In genomic region chr6:71321344-71321743, GRCh38 we compare ENCODE assay signal across 19 cellular contexts. TPM values are rescaled to one million over a fixed set of nuclear protein-coding genes. Genes with fewer than 3 reads are reported as not detected.
A peak's percentile ranks its signal among the peaks of the same experiment; 100 is the strongest.
DNase-seq lines count a peak whose midpoint lies in the region; ATAC-seq, FAIRE-seq and TF ChIP-seq lines count a peak whose summit lies in the region.
"Had no signal": no experiment of that assay in that cellular context is flagged by ENCODE, and none has a peak within 500 bp of the region (broad histone marks: within the 10 kb centered on the region; RNA-seq: fewer than 3 reads in every experiment).

No MANE protein-coding gene starts in this region.

- H3K4me1 ChIP-seq in liver (ENCODE audit: control insufficient read depth in 4 of 4, insufficient read depth in 4 of 4, low read length in 3 of 4) (peaks cover 0 to 3% (median 1%) of the 10 kb centered on the region in 4 donors), HepG2 (ENCODE audit: insufficient read depth, low read length) (no peaks in the 10 kb centered on the region), body of pancreas (peaks cover 7% of the 10 kb centered on the region)
- H3K4me1 ChIP-seq: BE2C, HAP-1 had no signal

- TF ChIP-seq EP300 in HepG2 (IDR thresholded peaks at IDR 0.05; ENCODE audit: low read depth in 2 of 2, low read length in 2 of 2) (no peak), HepG2 (CRISPR knock-in tag; IDR thresholded peaks at IDR 0.05; ENCODE audit: borderline replicate concordance) (no peak)

- no peak overlapping the region for H3K4me2 ChIP-seq in HepG2 (ENCODE audit: low read depth, low read length)
- H3K4me2 ChIP-seq: SK-N-SH had no signal

- DNase-seq in HepG2 (ENCODE audit: low spot score), result no peak
- DNase-seq in NCI-H446 (lab: John Stamatoyannopoulos, UW), result peak; percentile 38 to 67
- DNase-seq in body of pancreas, result peak in 3 of 4 donors; percentile 16 to 52 (median 22)
- DNase-seq in NCI-H510A (lab: John Stamatoyannopoulos, UW), result no peak
- DNase-seq in activated CD4-positive, alpha-beta T cell treated with anti-CD3 and anti-CD28 coated beads, Interleukin-2, amount 50 U/mL, for 1 hour, result no peak
- DNase-seq: BE2C; Kasumi-1; NCI-H1092 treated with DMSO at 0.1 percent for 48 hours; NCI-H2029 treated with DMSO at 0.1 percent for 48 hours; NCI-H226; NCI-H526 treated with DMSO at 0.1 percent for 48 hours; NK-92 treated with Interleukin-12 subunit alpha and Interleukin-12 subunit beta, amount 100 ng/mL, for 24 hours; SIG-M5; SK-N-SH had no signal

- intact Hi-C loops in HepG2 (cut with micrococcal nuclease; ENCODE audit: unreplicated experiment) (no loop called here), body of pancreas (cut with DNase I) (no loop called here)

- FAIRE-seq in HepG2 (lab: Jason Lieb, UNC), result no peak
- FAIRE-seq: GM12891 had no signal

- TF ChIP-seq CTCF in liver (IDR thresholded peaks at IDR 0.05; ENCODE audit: low read depth, low read length, missing input control), result no peak
- no peak for TF ChIP-seq CTCF in HepG2 (CRISPR knock-in tag; IDR thresholded peaks at IDR 0.05)
- TF ChIP-seq CTCF in body of pancreas (IDR thresholded peaks at IDR 0.05), result no peak

- ATAC-seq in HepG2 (no peak), body of pancreas (no peak), HG03354 (IDR thresholded peaks at IDR 0.05; ENCODE audit: poor library complexity, severe bottlenecking, unreplicated experiment) (no peak)
- ATAC-seq: Panc1 had no signal

- H3K36me3 ChIP-seq in liver (ENCODE audit: control insufficient read depth in 4 of 4, insufficient read depth in 3 of 4, low read depth in 1 of 4, low read length in 3 of 4) (no peaks in the 10 kb centered on the region), HepG2 (replicated peaks in 1 of 2; ENCODE audit: control insufficient read depth in 1 of 2, insufficient read depth in 2 of 2, low read length in 2 of 2) (no peaks in the 10 kb centered on the region), body of pancreas (replicated peaks in 1 of 2; ENCODE audit: insufficient read depth in 1 of 2, low read depth in 2 of 2) (no peaks in the 10 kb centered on the region)
- H3K36me3 ChIP-seq: BE2C, HAP-1 had no signal

- no TSS peak for BruUV-seq in HepG2 (replicated peaks; lab: Mats Ljungman, UMichigan)

- no peaks in the 10 kb centered on the region for H3K79me2 ChIP-seq in HepG2 (ENCODE audit: insufficient read depth, low read length)

- no peaks in the 10 kb centered on the region for H3K9me3 ChIP-seq in liver (ENCODE audit: control insufficient read depth in 4 of 4, low read length in 3 of 4)
- no peaks in the 10 kb centered on the region for H3K9me3 ChIP-seq in HepG2 (ENCODE audit: low read length)
- no peaks in the 10 kb centered on the region for H3K9me3 ChIP-seq in body of pancreas
- H3K9me3 ChIP-seq: BE2C, HAP-1, SK-N-SH had no signal

- H2AFZ ChIP-seq in HepG2 (ENCODE audit: low read length), result no peak overlapping the region

- H3K27ac ChIP-seq in liver (ENCODE audit: low read depth in 1 of 2, low read length in 2 of 2) (no peak overlapping the region), HepG2 (ENCODE audit: extremely low read length, insufficient read depth, low read length) (no peak overlapping the region), body of pancreas (no peak overlapping the region)

- H3K27me3 ChIP-seq in liver (ENCODE audit: control insufficient read depth in 4 of 4, insufficient read depth in 4 of 4, low read length in 3 of 4), result no peaks in the 10 kb centered on the region
- no peaks in the 10 kb centered on the region for H3K27me3 ChIP-seq in HepG2 (ENCODE audit: control insufficient read depth in 1 of 2, insufficient read depth in 2 of 2, low read length in 2 of 2)
- no peaks in the 10 kb centered on the region for H3K27me3 ChIP-seq in body of pancreas
- H3K27me3 ChIP-seq: BE2C had no signal

- no peak for TF ChIP-seq RAD21 in liver (IDR thresholded peaks at IDR 0.05)
- TF ChIP-seq RAD21 in HepG2 (CRISPR knock-in tag; IDR thresholded peaks at IDR 0.05), result no peak

- TF ChIP-seq POLR2A in HepG2 (IDR thresholded peaks at IDR 0.05; ENCODE audit: insufficient read depth in 1 of 2, low read depth in 2 of 2, low read length in 2 of 2), result no peak
- no peak for TF ChIP-seq POLR2A in body of pancreas (IDR thresholded peaks at IDR 0.05)

- no peaks in the 10 kb centered on the region for H4K20me1 ChIP-seq in HepG2 (ENCODE audit: insufficient read depth, low read length)

- H3K4me3 ChIP-seq in liver (ENCODE audit: low read depth in 1 of 3, low read length in 3 of 3), result no peak overlapping the region
- no peak overlapping the region for H3K4me3 ChIP-seq in HepG2 (replicated peaks in 1 of 3; ENCODE audit: insufficient read depth in 1 of 3, low read depth in 2 of 3, low read length in 3 of 3)
- H3K4me3 ChIP-seq in body of pancreas, result no peak overlapping the region
- H3K4me3 ChIP-seq: HAP-1 had no signal

- CTCF ChIA-PET in HepG2 (lab: Yijun Ruan, JAX; ENCODE audit: low intra/inter-chr PET ratio, low total read pairs), result no interaction called here

- H3K9ac ChIP-seq in liver (ENCODE audit: low read depth in 1 of 2, low read length in 2 of 2) (no peak overlapping the region), HepG2 (ENCODE audit: insufficient read depth, low read depth, low read length) (no peak overlapping the region)
- H3K9ac ChIP-seq: SK-N-SH had no signal

- in situ Hi-C loops in HepG2 (cut with HindIII; ENCODE audit: extremely low pct_ligation_motif_present, low pct_unique_long_range_greater_than_20kb), result no loop called here

- POLR2A ChIA-PET in HepG2 (lab: Yijun Ruan, JAX), result no interaction called here

TF ChIP-seq in liver, 16 proteins besides CTCF, POLR2A, EP300 and RAD21:
- TF ChIP-seq FOXA2 (IDR thresholded peaks at IDR 0.05) (peak; percentile 26), ATF3 (IDR thresholded peaks at IDR 0.05) (no peak)

TF ChIP-seq in HepG2, 621 proteins besides CTCF, POLR2A, EP300 and RAD21:
- no peak for TF ChIP-seq TCF12 (IDR thresholded peaks at IDR 0.05)
- TF ChIP-seq TCF12 (CRISPR knock-in tag; IDR thresholded peaks at IDR 0.05), result no peak
- no peak for TF ChIP-seq TOE1 (CRISPR knock-in tag; IDR thresholded peaks at IDR 0.05)

RNA-seq across cellular contexts. Expression of gene OGFRL1, which starts 32.7 kb away (rescaled TPM):
- total RNA-seq in liver, result 1 to 10 TPM; 5.4 to 9.3 TPM
- 1 to 10 TPM in 1 of 2 donors, under 1 TPM in 1; 0.71 to 1.3 TPM for polyA plus RNA-seq in liver
- total RNA-seq in HepG2 (2016; rRNA removed; fragmentation: Illumina TruSeq; extraction: Trizol), result 0.80 and 0.88 TPM in 2 replicates
- 0.61 and 0.62 TPM in 2 replicates for total RNA-seq in HepG2 (2016; cell fraction: cytosol; rRNA removed; fragmentation: Illumina TruSeq; extraction: Trizol; ENCODE audit: low read depth)
- 0.82 and 1.0 TPM in 2 replicates for total RNA-seq in HepG2 (2016; cell fraction: insoluble cytoplasmic fraction; rRNA removed; fragmentation: Illumina TruSeq; extraction: Trizol)
- total RNA-seq in HepG2 (2016; cell fraction: membrane; rRNA removed; fragmentation: Illumina TruSeq; extraction: Trizol), result 1.4 and 1.7 TPM in 2 replicates
- 0.75 and 1.8 TPM in 2 replicates for total RNA-seq in HepG2 (2016; cell fraction: nucleus; rRNA removed; fragmentation: Illumina TruSeq; extraction: Trizol)
- 0.25 and 0.26 TPM in 2 replicates for polyA plus RNA-seq in HepG2 (2011; rRNA removed)
- 0.15 and 0.24 TPM in 2 replicates for polyA plus RNA-seq in HepG2 (2011; cell fraction: cytosol; rRNA removed)
- polyA plus RNA-seq in HepG2 (2011; cell fraction: nucleus; rRNA removed), result 0.10 and 0.38 TPM in 2 replicates
- polyA plus RNA-seq in HepG2 (2012), result 0.15 and 0.51 TPM in 2 replicates
- polyA plus RNA-seq in HepG2 (2016; cell fraction: cytosol; fragmentation: Illumina TruSeq; extraction: Trizol; ENCODE audit: low read depth), result 1.1 TPM in 2 replicates
- polyA plus RNA-seq in HepG2 (2016; cell fraction: insoluble cytoplasmic fraction; fragmentation: Illumina TruSeq; extraction: Trizol; ENCODE audit: low read depth), result 1.0 and 1.1 TPM in 2 replicates
- 1.8 and 2.0 TPM in 2 replicates for polyA plus RNA-seq in HepG2 (2016; cell fraction: membrane; fragmentation: Illumina TruSeq; extraction: Trizol; ENCODE audit: low read depth)
- 0.83 and 1.0 TPM in 2 replicates for polyA plus RNA-seq in HepG2 (2016; cell fraction: nucleus; fragmentation: Illumina TruSeq; extraction: Trizol; ENCODE audit: insufficient read depth, low read depth)
- polyA minus RNA-seq in HepG2 (2011; rRNA and poly(A)+ RNA removed; ENCODE audit: low replicate concordance), result 0.28 and 5.8 TPM in 2 replicates
- 0.30 and 0.44 TPM in 2 replicates for polyA minus RNA-seq in HepG2 (2011; cell fraction: cytosol; rRNA and poly(A)+ RNA removed)
- polyA minus RNA-seq in HepG2 (2011; cell fraction: nucleus; rRNA and poly(A)+ RNA removed), result 1.9 and 2.7 TPM in 2 replicates
- 10 to 100 TPM in 1 of 2 donors, 1 to 10 TPM in 1; 8.6 to 22.6 TPM for total RNA-seq in body of pancreas

Comparison
In these comparisons a context has a peak if more than half of its experiments do, and no peak if none do; other contexts are left out.
1. DNase-seq: peak in NCI-H446 (2 of 2) and body of pancreas (3 of 4); none in HepG2 (single experiment), NCI-H510A (single experiment) and activated CD4-positive, alpha-beta T cell treated with anti-CD3 and anti-CD28 coated beads, Interleukin-2, amount 50 U/mL, for 1 hour (single experiment).